Comparison of ENCODE assay signal across 9 cellular contexts in genomic region chr15:73752817-73753214, GRCh38. TPM values are rescaled to one million over a fixed set of nuclear protein-coding genes. Genes with fewer than 3 reads are reported as not detected.
DNase-seq lines count a peak whose midpoint lies in the region; ATAC-seq, FAIRE-seq and TF ChIP-seq lines count a peak whose summit lies in the region.
"Had no signal": no experiment of that assay in that cellular context is flagged by ENCODE, and none has a peak within 500 bp of the region (broad histone marks: within the 10 kb centered on the region; RNA-seq: fewer than 3 reads in every experiment).

No MANE protein-coding gene starts in this region.

- H3K4me3 ChIP-seq in esophagus (ENCODE audit: low read depth in 1 of 2, low read length in 2 of 2) (peak overlapping the region; percentile 51 to 52), mucosa of rectum (ENCODE audit: low read length in 2 of 2) (peak overlapping the region; percentile 22 to 48)

- intact Hi-C loops in Right ventricle myocardium inferior (cut with DNase I): no loop called here
- intact Hi-C loops in cardiac septum (cut with DNase I): no loop called here

- DNase-seq in Right ventricle myocardium inferior (ENCODE audit: missing footprints) (no peak), cardiac septum (ENCODE audit: low spot score) (no peak), D721Med (ENCODE audit: insufficient read length, low spot score) (no peak)
- DNase-seq: activated CD4-positive, alpha-beta T cell treated with anti-CD3 and anti-CD28 coated beads, Interleukin-2, amount 50 U/mL, for 1 hour had no signal

- H3K27ac ChIP-seq in esophagus (ENCODE audit: low read depth in 2 of 2, low read length in 1 of 2) (no peak overlapping the region), mucosa of rectum (ENCODE audit: low read depth in 2 of 2, low read length in 2 of 2) (no peak overlapping the region)

- no peaks in the 10 kb centered on the region for H3K9me3 ChIP-seq in esophagus (ENCODE audit: control insufficient read depth in 2 of 2, insufficient read depth in 1 of 2, low read depth in 1 of 2, low read length in 1 of 2)
- H3K9me3 ChIP-seq in mucosa of rectum (ENCODE audit: control insufficient read depth in 2 of 2, low read length in 2 of 2): no peaks in the 10 kb centered on the region

- no peak for FAIRE-seq in D721Med (lab: Jason Lieb, UNC)

- peak; percentile 17 for ATAC-seq in Right ventricle myocardium inferior
- no peak for ATAC-seq in HG02884 (IDR thresholded peaks at IDR 0.05; ENCODE audit: unreplicated experiment)
- no peak for ATAC-seq in GM19463 (IDR thresholded peaks at IDR 0.05; ENCODE audit: unreplicated experiment)
- no peak for ATAC-seq in GM21723 (IDR thresholded peaks at IDR 0.05; ENCODE audit: unreplicated experiment)

- no peak overlapping the region for H3K9ac ChIP-seq in mucosa of rectum (ENCODE audit: low read depth in 1 of 2, low read length in 2 of 2)

- no peak for TF ChIP-seq CTCF in D721Med (IDR thresholded peaks at IDR 0.05; ENCODE audit: insufficient read depth, missing control alignments)

- H3K27me3 ChIP-seq in esophagus (ENCODE audit: control insufficient read depth in 1 of 2, insufficient read depth in 2 of 2, low read length in 2 of 2) (peaks cover 0 to 3% of the 10 kb centered on the region in 2 donors), mucosa of rectum (ENCODE audit: control insufficient read depth in 2 of 2, insufficient read depth in 2 of 2, low read length in 2 of 2) (peaks cover 10 to 31% of the 10 kb centered on the region in 2 donors)

- WGBS in esophagus, 2 donors: 2 to 3% methylated on average over 28 to 58 of the region's 58 CpGs

- H3K36me3 ChIP-seq in esophagus (ENCODE audit: control insufficient read depth in 2 of 2, insufficient read depth in 2 of 2, low read length in 1 of 2): peaks cover 0 to 4% of the 10 kb centered on the region in 2 donors
- H3K36me3 ChIP-seq in mucosa of rectum (ENCODE audit: control insufficient read depth in 2 of 2, insufficient read depth in 2 of 2, low read length in 2 of 2): no peaks in the 10 kb centered on the region

- H3K4me1 ChIP-seq in esophagus (ENCODE audit: control insufficient read depth in 2 of 2, insufficient read depth in 2 of 2, low read length in 1 of 2) (peaks cover 3 to 7% of the 10 kb centered on the region in 2 donors), mucosa of rectum (ENCODE audit: control insufficient read depth in 2 of 2, insufficient read depth in 2 of 2, low read length in 2 of 2) (no peaks in the 10 kb centered on the region)

RNA-seq across cellular contexts. Expression of gene INSYN1, which starts 0.3 kb away (rescaled TPM):
- total RNA-seq in Right ventricle myocardium inferior (165 TPM), cardiac septum (55.3 TPM)
- polyA plus RNA-seq in esophagus: 10 to 100 TPM; 12.8 to 14.9 TPM
